Comparison of ENCODE assay signal across 1 cellular context in the genomic region with DNA sequence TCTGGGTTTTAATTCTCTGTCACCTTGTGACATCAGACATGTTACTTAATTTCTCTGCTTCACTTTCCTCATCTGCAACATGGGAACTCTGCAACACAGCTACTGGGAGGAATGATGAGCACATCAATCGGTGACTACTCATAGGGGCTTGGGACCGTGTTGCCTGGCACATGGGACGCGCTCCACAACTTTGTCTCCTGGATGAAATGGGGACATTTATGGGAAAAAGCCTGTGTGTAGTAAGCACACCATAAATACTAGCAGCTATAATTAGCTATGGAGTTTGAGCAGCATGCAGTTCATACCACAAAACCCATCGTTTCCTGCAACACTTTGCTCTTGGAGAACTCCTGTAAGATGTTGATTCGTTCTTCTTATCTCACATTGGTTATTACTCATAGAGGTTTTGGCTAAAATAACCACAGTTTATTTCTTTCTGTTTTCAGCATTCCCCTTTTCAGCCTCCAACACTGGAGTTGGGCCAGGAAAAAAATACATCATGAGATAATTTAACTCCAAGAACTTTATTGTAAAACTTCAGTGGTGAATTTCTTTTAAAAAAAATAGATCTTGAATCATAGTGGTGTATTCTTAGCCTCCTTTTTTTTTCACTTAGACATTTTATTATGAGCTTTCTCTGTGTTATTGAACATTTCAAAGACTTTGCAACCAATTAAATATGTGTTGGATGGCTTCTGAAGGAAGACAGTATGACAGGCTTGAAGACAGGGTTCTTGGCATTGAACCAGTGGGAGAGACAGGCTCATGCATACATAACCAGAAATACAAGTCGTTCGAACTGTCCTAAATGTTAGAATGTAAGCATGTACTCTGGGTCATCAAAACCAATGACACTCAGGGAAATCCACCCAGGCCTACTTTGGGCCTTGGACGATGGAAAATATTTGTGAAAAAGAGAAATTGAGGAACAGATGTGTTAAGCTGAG.
TF ChIP-seq lines count a peak whose summit lies in the region.

No MANE protein-coding gene starts in this region.

TF ChIP-seq in GM12878, 131 proteins besides CTCF, POLR2A, EP300 and RAD21 (continued from another document and continues in another):
- no peak for TF ChIP-seq SP1 (IDR thresholded peaks at IDR 0.05; ENCODE audit: low read depth, low read length)
- TF ChIP-seq RCOR1 (conservative IDR thresholded peaks at IDR 0.05; ENCODE audit: low read depth, low read length): no peak
- peak; percentile 90 for TF ChIP-seq EED (IDR thresholded peaks at IDR 0.05; ENCODE audit: low read depth)
- TF ChIP-seq, protein P1, sequence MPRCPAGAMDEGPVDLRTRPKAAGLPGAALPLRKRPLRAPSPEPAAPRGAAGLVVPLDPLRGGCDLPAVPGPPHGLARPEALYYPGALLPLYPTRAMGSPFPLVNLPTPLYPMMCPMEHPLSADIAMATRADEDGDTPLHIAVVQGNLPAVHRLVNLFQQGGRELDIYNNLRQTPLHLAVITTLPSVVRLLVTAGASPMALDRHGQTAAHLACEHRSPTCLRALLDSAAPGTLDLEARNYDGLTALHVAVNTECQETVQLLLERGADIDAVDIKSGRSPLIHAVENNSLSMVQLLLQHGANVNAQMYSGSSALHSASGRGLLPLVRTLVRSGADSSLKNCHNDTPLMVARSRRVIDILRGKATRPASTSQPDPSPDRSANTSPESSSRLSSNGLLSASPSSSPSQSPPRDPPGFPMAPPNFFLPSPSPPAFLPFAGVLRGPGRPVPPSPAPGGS (IDR thresholded peaks at IDR 0.05; ENCODE audit: borderline replicate concordance, insufficient read depth, low read depth, low read length, poor library complexity, severe bottlenecking): peak; percentile 71
- TF ChIP-seq IKZF2 (IDR thresholded peaks at IDR 0.05): peak; percentile 96
- TF ChIP-seq KAT2A (conservative IDR thresholded peaks at IDR 0.05; ENCODE audit: control insufficient read depth, low read depth, low read length): no peak
- TF ChIP-seq, protein P2, sequence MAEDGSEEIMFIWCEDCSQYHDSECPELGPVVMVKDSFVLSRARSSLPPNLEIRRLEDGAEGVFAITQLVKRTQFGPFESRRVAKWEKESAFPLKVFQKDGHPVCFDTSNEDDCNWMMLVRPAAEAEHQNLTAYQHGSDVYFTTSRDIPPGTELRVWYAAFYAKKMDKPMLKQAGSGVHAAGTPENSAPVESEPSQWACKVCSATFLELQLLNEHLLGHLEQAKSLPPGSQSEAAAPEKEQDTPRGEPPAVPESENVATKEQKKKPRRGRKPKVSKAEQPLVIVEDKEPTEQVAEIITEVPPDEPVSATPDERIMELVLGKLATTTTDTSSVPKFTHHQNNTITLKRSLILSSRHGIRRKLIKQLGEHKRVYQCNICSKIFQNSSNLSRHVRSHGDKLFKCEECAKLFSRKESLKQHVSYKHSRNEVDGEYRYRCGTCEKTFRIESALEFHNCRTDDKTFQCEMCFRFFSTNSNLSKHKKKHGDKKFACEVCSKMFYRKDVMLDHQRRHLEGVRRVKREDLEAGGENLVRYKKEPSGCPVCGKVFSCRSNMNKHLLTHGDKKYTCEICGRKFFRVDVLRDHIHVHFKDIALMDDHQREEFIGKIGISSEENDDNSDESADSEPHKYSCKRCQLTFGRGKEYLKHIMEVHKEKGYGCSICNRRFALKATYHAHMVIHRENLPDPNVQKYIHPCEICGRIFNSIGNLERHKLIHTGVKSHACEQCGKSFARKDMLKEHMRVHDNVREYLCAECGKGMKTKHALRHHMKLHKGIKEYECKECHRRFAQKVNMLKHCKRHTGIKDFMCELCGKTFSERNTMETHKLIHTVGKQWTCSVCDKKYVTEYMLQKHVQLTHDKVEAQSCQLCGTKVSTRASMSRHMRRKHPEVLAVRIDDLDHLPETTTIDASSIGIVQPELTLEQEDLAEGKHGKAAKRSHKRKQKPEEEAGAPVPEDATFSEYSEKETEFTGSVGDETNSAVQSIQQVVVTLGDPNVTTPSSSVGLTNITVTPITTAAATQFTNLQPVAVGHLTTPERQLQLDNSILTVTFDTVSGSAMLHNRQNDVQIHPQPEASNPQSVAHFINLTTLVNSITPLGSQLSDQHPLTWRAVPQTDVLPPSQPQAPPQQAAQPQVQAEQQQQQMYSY (CRISPR knock-in tag; IDR thresholded peaks at IDR 0.05): no peak
- no peak for TF ChIP-seq SREBF2 (IDR thresholded peaks at IDR 0.05; ENCODE audit: low read length)
- no peak for TF ChIP-seq NRF1 (conservative IDR thresholded peaks at IDR 0.05; ENCODE audit: low read depth, low read length)
- peak; percentile 26; the same call in 1 of the 2 replicates for TF ChIP-seq BMI1 (IDR thresholded peaks at IDR 0.05; ENCODE audit: borderline replicate concordance)
- TF ChIP-seq, protein P3, sequence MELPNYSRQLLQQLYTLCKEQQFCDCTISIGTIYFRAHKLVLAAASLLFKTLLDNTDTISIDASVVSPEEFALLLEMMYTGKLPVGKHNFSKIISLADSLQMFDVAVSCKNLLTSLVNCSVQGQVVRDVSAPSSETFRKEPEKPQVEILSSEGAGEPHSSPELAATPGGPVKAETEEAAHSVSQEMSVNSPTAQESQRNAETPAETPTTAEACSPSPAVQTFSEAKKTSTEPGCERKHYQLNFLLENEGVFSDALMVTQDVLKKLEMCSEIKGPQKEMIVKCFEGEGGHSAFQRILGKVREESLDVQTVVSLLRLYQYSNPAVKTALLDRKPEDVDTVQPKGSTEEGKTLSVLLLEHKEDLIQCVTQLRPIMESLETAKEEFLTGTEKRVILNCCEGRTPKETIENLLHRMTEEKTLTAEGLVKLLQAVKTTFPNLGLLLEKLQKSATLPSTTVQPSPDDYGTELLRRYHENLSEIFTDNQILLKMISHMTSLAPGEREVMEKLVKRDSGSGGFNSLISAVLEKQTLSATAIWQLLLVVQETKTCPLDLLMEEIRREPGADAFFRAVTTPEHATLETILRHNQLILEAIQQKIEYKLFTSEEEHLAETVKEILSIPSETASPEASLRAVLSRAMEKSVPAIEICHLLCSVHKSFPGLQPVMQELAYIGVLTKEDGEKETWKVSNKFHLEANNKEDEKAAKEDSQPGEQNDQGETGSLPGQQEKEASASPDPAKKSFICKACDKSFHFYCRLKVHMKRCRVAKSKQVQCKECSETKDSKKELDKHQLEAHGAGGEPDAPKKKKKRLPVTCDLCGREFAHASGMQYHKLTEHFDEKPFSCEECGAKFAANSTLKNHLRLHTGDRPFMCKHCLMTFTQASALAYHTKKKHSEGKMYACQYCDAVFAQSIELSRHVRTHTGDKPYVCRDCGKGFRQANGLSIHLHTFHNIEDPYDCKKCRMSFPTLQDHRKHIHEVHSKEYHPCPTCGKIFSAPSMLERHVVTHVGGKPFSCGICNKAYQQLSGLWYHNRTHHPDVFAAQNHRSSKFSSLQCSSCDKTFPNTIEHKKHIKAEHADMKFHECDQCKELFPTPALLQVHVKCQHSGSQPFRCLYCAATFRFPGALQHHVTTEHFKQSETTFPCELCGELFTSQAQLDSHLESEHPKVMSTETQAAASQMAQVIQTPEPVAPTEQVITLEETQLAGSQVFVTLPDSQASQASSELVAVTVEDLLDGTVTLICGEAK (IDR thresholded peaks at IDR 0.05; ENCODE audit: borderline replicate concordance): peak; percentile 69; the same call in 1 of the 2 replicates
- TF ChIP-seq, protein P4, sequence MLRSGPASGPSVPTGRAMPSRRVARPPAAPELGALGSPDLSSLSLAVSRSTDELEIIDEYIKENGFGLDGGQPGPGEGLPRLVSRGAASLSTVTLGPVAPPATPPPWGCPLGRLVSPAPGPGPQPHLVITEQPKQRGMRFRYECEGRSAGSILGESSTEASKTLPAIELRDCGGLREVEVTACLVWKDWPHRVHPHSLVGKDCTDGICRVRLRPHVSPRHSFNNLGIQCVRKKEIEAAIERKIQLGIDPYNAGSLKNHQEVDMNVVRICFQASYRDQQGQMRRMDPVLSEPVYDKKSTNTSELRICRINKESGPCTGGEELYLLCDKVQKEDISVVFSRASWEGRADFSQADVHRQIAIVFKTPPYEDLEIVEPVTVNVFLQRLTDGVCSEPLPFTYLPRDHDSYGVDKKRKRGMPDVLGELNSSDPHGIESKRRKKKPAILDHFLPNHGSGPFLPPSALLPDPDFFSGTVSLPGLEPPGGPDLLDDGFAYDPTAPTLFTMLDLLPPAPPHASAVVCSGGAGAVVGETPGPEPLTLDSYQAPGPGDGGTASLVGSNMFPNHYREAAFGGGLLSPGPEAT (IDR thresholded peaks at IDR 0.05; ENCODE audit: low read depth): peak; percentile 88
- TF ChIP-seq, protein P5, sequence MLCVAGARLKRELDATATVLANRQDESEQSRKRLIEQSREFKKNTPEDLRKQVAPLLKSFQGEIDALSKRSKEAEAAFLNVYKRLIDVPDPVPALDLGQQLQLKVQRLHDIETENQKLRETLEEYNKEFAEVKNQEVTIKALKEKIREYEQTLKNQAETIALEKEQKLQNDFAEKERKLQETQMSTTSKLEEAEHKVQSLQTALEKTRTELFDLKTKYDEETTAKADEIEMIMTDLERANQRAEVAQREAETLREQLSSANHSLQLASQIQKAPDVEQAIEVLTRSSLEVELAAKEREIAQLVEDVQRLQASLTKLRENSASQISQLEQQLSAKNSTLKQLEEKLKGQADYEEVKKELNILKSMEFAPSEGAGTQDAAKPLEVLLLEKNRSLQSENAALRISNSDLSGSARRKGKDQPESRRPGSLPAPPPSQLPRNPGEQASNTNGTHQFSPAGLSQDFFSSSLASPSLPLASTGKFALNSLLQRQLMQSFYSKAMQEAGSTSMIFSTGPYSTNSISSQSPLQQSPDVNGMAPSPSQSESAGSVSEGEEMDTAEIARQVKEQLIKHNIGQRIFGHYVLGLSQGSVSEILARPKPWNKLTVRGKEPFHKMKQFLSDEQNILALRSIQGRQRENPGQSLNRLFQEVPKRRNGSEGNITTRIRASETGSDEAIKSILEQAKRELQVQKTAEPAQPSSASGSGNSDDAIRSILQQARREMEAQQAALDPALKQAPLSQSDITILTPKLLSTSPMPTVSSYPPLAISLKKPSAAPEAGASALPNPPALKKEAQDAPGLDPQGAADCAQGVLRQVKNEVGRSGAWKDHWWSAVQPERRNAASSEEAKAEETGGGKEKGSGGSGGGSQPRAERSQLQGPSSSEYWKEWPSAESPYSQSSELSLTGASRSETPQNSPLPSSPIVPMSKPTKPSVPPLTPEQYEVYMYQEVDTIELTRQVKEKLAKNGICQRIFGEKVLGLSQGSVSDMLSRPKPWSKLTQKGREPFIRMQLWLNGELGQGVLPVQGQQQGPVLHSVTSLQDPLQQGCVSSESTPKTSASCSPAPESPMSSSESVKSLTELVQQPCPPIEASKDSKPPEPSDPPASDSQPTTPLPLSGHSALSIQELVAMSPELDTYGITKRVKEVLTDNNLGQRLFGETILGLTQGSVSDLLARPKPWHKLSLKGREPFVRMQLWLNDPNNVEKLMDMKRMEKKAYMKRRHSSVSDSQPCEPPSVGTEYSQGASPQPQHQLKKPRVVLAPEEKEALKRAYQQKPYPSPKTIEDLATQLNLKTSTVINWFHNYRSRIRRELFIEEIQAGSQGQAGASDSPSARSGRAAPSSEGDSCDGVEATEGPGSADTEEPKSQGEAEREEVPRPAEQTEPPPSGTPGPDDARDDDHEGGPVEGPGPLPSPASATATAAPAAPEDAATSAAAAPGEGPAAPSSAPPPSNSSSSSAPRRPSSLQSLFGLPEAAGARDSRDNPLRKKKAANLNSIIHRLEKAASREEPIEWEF (IDR thresholded peaks at IDR 0.05; ENCODE audit: insufficient replicate concordance, low read depth, low read length): no peak
- TF ChIP-seq ZBED1 (IDR thresholded peaks at IDR 0.05; ENCODE audit: borderline replicate concordance): no peak; the same call in 1 of the 2 replicates
- no peak for TF ChIP-seq SIN3A (IDR thresholded peaks at IDR 0.05; ENCODE audit: low read depth, low read length)
- TF ChIP-seq JUND (IDR thresholded peaks at IDR 0.05; ENCODE audit: low read depth, low read length): peak; percentile 59; the same call in 1 of the 2 replicates
- TF ChIP-seq, protein P6, sequence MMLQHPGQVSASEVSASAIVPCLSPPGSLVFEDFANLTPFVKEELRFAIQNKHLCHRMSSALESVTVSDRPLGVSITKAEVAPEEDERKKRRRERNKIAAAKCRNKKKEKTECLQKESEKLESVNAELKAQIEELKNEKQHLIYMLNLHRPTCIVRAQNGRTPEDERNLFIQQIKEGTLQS (IDR thresholded peaks at IDR 0.05; ENCODE audit: borderline replicate concordance, extremely low read depth, low read depth, low read length): no peak
- TF ChIP-seq, protein P7, sequence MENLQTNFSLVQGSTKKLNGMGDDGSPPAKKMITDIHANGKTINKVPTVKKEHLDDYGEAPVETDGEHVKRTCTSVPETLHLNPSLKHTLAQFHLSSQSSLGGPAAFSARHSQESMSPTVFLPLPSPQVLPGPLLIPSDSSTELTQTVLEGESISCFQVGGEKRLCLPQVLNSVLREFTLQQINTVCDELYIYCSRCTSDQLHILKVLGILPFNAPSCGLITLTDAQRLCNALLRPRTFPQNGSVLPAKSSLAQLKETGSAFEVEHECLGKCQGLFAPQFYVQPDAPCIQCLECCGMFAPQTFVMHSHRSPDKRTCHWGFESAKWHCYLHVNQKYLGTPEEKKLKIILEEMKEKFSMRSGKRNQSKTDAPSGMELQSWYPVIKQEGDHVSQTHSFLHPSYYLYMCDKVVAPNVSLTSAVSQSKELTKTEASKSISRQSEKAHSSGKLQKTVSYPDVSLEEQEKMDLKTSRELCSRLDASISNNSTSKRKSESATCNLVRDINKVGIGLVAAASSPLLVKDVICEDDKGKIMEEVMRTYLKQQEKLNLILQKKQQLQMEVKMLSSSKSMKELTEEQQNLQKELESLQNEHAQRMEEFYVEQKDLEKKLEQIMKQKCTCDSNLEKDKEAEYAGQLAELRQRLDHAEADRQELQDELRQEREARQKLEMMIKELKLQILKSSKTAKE (IDR thresholded peaks at IDR 0.05; ENCODE audit: low read depth, poor library complexity, severe bottlenecking): peak; percentile 59
- no peak for TF ChIP-seq HDAC6 (IDR thresholded peaks at IDR 0.05; ENCODE audit: unreplicated experiment)
- TF ChIP-seq MEF2A (IDR thresholded peaks at IDR 0.05; ENCODE audit: insufficient read depth, low read depth, low read length): peak; percentile 95
- TF ChIP-seq, protein P8, sequence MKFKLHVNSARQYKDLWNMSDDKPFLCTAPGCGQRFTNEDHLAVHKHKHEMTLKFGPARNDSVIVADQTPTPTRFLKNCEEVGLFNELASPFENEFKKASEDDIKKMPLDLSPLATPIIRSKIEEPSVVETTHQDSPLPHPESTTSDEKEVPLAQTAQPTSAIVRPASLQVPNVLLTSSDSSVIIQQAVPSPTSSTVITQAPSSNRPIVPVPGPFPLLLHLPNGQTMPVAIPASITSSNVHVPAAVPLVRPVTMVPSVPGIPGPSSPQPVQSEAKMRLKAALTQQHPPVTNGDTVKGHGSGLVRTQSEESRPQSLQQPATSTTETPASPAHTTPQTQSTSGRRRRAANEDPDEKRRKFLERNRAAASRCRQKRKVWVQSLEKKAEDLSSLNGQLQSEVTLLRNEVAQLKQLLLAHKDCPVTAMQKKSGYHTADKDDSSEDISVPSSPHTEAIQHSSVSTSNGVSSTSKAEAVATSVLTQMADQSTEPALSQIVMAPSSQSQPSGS (IDR thresholded peaks at IDR 0.05; ENCODE audit: low read length): peak; percentile 86
- 0 out of 2 replicates have a peak, but pooled peaks have one; percentile 35 for TF ChIP-seq CHD2 (IDR thresholded peaks at IDR 0.05; ENCODE audit: borderline replicate concordance, low read depth, low read length)
- TF ChIP-seq TCF12 (IDR thresholded peaks at IDR 0.05; ENCODE audit: low read depth, low read length): 0 out of 2 replicates have a peak, but pooled peaks have one; percentile 39
- no peak for TF ChIP-seq KLF5 (IDR thresholded peaks at IDR 0.05; ENCODE audit: partially characterized antibody)
- TF ChIP-seq WRNIP1 (IDR thresholded peaks at IDR 0.05; ENCODE audit: borderline replicate concordance, low read depth, low read length): no peak
- peak; percentile 38; the same call in 1 of the 2 replicates for TF ChIP-seq NR2F1 (conservative IDR thresholded peaks at IDR 0.05)
- TF ChIP-seq MEF2B (IDR thresholded peaks at IDR 0.05; ENCODE audit: partially characterized antibody, poor library complexity, severe bottlenecking): peak; percentile 80
- TF ChIP-seq PAX5 (IDR thresholded peaks at IDR 0.05; ENCODE audit: borderline replicate concordance, low read depth, low read length): peak; percentile 68; the same call in 1 of the 2 replicates
- TF ChIP-seq FOXM1 (IDR thresholded peaks at IDR 0.05; ENCODE audit: low read depth, low read length): peak; percentile 91
